ENCODE assay signal across 2 cellular contexts in the genomic region with DNA sequence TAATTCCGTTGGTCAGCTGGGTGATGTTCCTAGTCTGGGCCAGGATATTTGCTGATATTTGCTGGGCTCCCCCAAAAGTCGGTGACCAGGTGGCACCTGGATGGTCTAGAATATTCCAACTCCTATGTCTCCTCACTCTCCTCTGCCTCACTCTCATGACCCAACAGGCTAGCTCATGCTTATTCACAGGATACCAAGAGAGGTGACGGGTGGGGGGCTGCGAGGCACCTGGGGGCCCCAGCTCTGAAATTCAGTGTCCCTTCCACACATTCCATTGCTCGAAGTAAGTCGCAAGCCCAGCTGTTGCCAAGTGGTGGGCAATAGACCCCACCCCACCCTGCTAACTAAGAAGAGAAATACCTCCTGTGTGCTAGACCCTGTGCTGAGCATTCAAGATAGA.
TF ChIP-seq lines count a peak whose summit lies in the region.

No MANE protein-coding gene starts in this region.

TF ChIP-seq in A549, 52 proteins besides CTCF, POLR2A, EP300 and RAD21 (continued from another document):
- TF ChIP-seq, protein P1, sequence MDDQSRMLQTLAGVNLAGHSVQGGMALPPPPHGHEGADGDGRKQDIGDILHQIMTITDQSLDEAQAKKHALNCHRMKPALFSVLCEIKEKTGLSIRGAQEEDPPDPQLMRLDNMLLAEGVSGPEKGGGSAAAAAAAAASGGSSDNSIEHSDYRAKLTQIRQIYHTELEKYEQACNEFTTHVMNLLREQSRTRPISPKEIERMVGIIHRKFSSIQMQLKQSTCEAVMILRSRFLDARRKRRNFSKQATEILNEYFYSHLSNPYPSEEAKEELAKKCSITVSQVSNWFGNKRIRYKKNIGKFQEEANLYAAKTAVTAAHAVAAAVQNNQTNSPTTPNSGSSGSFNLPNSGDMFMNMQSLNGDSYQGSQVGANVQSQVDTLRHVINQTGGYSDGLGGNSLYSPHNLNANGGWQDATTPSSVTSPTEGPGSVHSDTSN (IDR thresholded peaks at IDR 0.05), result no peak
- TF ChIP-seq, protein P2, sequence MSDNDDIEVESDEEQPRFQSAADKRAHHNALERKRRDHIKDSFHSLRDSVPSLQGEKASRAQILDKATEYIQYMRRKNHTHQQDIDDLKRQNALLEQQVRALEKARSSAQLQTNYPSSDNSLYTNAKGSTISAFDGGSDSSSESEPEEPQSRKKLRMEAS (IDR thresholded peaks at IDR 0.05), result no peak
- TF ChIP-seq HOXB5 (CRISPR knock-in tag; IDR thresholded peaks at IDR 0.05) (no peak), CBX2 (IDR thresholded peaks at IDR 0.05; ENCODE audit: borderline replicate concordance, low read depth) (no peak), SMC3 (IDR thresholded peaks at IDR 0.05) (no peak), RARB (CRISPR knock-in tag; IDR thresholded peaks at IDR 0.05) (no peak), HOXB13 (CRISPR knock-in tag; IDR thresholded peaks at IDR 0.05; ENCODE audit: low read depth) (no peak), RFX5 (IDR thresholded peaks at IDR 0.05) (no peak), HDAC2 (IDR thresholded peaks at IDR 0.05) (no peak), CHD2 (IDR thresholded peaks at IDR 0.05; ENCODE audit: low read length, partially characterized antibody) (no peak), JUN (IDR thresholded peaks at IDR 0.05) (no peak)
- TF ChIP-seq, protein P3, sequence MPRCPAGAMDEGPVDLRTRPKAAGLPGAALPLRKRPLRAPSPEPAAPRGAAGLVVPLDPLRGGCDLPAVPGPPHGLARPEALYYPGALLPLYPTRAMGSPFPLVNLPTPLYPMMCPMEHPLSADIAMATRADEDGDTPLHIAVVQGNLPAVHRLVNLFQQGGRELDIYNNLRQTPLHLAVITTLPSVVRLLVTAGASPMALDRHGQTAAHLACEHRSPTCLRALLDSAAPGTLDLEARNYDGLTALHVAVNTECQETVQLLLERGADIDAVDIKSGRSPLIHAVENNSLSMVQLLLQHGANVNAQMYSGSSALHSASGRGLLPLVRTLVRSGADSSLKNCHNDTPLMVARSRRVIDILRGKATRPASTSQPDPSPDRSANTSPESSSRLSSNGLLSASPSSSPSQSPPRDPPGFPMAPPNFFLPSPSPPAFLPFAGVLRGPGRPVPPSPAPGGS (IDR thresholded peaks at IDR 0.05), result no peak

TF ChIP-seq in IMR-90, 13 proteins besides CTCF, POLR2A, EP300 and RAD21 (continued from another document):
- TF ChIP-seq MAZ (IDR thresholded peaks at IDR 0.05; ENCODE audit: borderline replicate concordance, low read depth, low read length), result no peak
- TF ChIP-seq RFX5 (IDR thresholded peaks at IDR 0.05; ENCODE audit: low read depth, low read length), result no peak
- TF ChIP-seq NFE2L2 (IDR thresholded peaks at IDR 0.05; ENCODE audit: low read depth, low read length), result no peak
- TF ChIP-seq SMC3 (IDR thresholded peaks at IDR 0.05; ENCODE audit: low read depth, low read length), result no peak
- TF ChIP-seq CHD1 (IDR thresholded peaks at IDR 0.05; ENCODE audit: low read depth, low read length), result no peak
- TF ChIP-seq, protein P4, sequence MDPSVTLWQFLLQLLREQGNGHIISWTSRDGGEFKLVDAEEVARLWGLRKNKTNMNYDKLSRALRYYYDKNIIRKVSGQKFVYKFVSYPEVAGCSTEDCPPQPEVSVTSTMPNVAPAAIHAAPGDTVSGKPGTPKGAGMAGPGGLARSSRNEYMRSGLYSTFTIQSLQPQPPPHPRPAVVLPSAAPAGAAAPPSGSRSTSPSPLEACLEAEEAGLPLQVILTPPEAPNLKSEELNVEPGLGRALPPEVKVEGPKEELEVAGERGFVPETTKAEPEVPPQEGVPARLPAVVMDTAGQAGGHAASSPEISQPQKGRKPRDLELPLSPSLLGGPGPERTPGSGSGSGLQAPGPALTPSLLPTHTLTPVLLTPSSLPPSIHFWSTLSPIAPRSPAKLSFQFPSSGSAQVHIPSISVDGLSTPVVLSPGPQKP (IDR thresholded peaks at IDR 0.05; ENCODE audit: borderline replicate concordance, low read depth, low read length), result no peak
- TF ChIP-seq FOS (IDR thresholded peaks at IDR 0.05; ENCODE audit: low read depth, low read length), result no peak
- TF ChIP-seq MAFK (IDR thresholded peaks at IDR 0.05; ENCODE audit: low read depth, low read length), result no peak
- no peak for TF ChIP-seq RCOR1 (IDR thresholded peaks at IDR 0.05; ENCODE audit: insufficient replicate concordance, low read length)
- TF ChIP-seq BHLHE40 (IDR thresholded peaks at IDR 0.05; ENCODE audit: low read depth, low read length), result no peak
- TF ChIP-seq, protein P5, sequence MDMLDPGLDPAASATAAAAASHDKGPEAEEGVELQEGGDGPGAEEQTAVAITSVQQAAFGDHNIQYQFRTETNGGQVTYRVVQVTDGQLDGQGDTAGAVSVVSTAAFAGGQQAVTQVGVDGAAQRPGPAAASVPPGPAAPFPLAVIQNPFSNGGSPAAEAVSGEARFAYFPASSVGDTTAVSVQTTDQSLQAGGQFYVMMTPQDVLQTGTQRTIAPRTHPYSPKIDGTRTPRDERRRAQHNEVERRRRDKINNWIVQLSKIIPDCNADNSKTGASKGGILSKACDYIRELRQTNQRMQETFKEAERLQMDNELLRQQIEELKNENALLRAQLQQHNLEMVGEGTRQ (IDR thresholded peaks at IDR 0.05; ENCODE audit: low read depth, low read length), result no peak
